Comparison of ENCODE assay signal across 8 cellular contexts in the genomic region with DNA sequence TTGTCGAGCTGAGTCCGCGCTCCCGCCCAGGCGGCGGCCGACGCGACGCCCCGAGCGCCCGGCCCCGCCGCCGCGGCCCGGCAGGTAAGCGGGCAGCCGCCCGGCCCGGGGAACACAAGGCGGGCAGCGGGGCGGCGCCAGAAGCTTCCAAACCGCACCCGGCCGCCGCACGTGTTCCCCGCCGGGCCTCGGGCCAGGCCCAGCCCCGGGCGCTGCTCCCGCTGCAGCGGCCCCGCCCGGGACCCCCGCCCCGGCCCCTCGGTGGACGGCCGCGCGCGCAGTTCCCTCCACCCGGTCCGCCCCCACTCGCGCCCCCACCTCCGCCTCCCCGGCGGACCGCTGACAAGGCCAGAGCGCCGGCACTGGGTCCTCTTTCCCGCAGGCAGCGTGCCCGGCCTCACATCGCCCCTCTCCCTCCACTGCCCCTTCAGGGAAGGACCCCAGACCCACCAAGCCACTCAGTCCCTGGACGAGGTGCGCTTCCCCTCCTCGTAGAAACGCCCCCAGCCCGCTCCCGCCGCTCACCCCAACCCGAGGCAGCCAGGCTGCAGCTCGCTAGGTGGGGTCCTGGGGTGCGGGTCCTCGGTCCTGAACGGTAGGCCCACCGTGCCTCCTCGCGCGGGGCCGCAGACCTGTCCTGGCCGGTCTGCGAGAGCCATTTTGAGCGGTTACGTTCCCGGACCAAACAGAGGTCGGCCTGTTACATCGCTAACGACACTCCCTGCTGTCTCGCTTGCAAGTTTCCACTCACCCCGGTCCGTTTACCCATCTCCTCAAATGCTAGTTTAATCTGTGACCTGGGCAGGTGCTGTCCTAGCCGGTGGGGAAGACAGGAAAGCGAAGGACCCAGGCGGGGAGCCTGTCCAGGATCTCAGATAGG. TPM values are rescaled to one million over a fixed set of nuclear protein-coding genes. Genes with fewer than 3 reads are reported as not detected.
DNase-seq lines count a peak whose midpoint lies in the region; ATAC-seq and TF ChIP-seq lines count a peak whose summit lies in the region.

No MANE protein-coding gene starts in this region.

- CTCF ChIA-PET in activated CD4-positive, alpha-beta memory T cell treated with anti-CD3 and anti-CD28 coated beads, Interleukin-2, amount 10 ng/mL, durations not matched to agents 7 days and 5 days (lab: Charles Lee): interaction anchor here (0.7 to 1.3 kb wide), 7 partner anchors 11 to 307 kb away, joined by 3 to 15 read pairs (median 3); a partner anchor contains a TSS

- H3K4me3 ChIP-seq in AG10803 (ENCODE audit: low read length) (peak overlapping the region; percentile 91), osteoblast (ENCODE audit: insufficient read depth, low read length) (peak overlapping the region; percentile 98)

- peaks cover 27% of the 10 kb centered on the region for H3K4me1 ChIP-seq in osteoblast (ENCODE audit: insufficient read depth, low read length)

- H3K4me2 ChIP-seq in osteoblast (ENCODE audit: insufficient read depth, low read length): peak overlapping the region; percentile 94

- peaks cover 15% of the 10 kb centered on the region for H3K36me3 ChIP-seq in osteoblast (ENCODE audit: insufficient read depth, low read length)

- H3K27me3 Mint-ChIP-seq in activated CD4-positive, alpha-beta memory T cell treated with anti-CD3 and anti-CD28 coated beads, Interleukin-2, amount 10 ng/mL, durations not matched to agents 7 days and 5 days: no peaks in the 10 kb centered on the region

- ATAC-seq in GM18868 (IDR thresholded peaks at IDR 0.05; ENCODE audit: unreplicated experiment): peak; percentile 16
- ATAC-seq in HG03342 (IDR thresholded peaks at IDR 0.05; ENCODE audit: unreplicated experiment): peak; percentile 16

- H3K4me3 Mint-ChIP-seq in activated CD4-positive, alpha-beta memory T cell treated with anti-CD3 and anti-CD28 coated beads, Interleukin-2, amount 10 ng/mL, durations not matched to agents 7 days and 5 days: peak overlapping the region; percentile 90

- peak overlapping the region; percentile 60 for H3K27ac ChIP-seq in osteoblast (ENCODE audit: low read depth, low read length)

- no peaks in the 10 kb centered on the region for H3K27me3 ChIP-seq in osteoblast (ENCODE audit: insufficient read depth, low read length)

- H3K79me2 ChIP-seq in osteoblast (ENCODE audit: insufficient read depth, low read length): peaks cover 53% of the 10 kb centered on the region

- H3K4me1 Mint-ChIP-seq in activated CD4-positive, alpha-beta memory T cell treated with anti-CD3 and anti-CD28 coated beads, Interleukin-2, amount 10 ng/mL, durations not matched to agents 7 days and 5 days: peaks cover 37% of the 10 kb centered on the region

- DNase-seq in AG10803 (ENCODE audit: low read depth) (no peak), fibroblast of peridontal ligament (ENCODE audit: extremely low read depth) (peak; percentile 13), osteoblast (ENCODE audit: insufficient read length, low spot score, missing footprints) (peak; percentile 90), NCI-H187 (lab: John Stamatoyannopoulos, UW) (no peak), NCI-H1694 treated with DMSO at 0.1 percent for 48 hours (lab: John Stamatoyannopoulos, UW) (no peak)
- DNase-seq in activated CD4-positive, alpha-beta memory T cell treated with anti-CD3 and anti-CD28 coated beads, Interleukin-2, amount 10 ng/mL, durations not matched to agents 7 days and 5 days: peak; percentile 25

- POLR2A ChIA-PET in activated CD4-positive, alpha-beta memory T cell treated with anti-CD3 and anti-CD28 coated beads, Interleukin-2, amount 10 ng/mL, durations not matched to agents 7 days and 5 days (lab: Charles Lee): interaction anchor here (0.7 to 1.8 kb wide), 8 partner anchors 9 to 110 kb away, joined by 3 to 43 read pairs (median 4); a partner anchor contains a TSS

- peak overlapping the region; percentile 71 for H3K27ac Mint-ChIP-seq in activated CD4-positive, alpha-beta memory T cell treated with anti-CD3 and anti-CD28 coated beads, Interleukin-2, amount 10 ng/mL, durations not matched to agents 7 days and 5 days

- TF ChIP-seq CTCF in AG10803 (conservative IDR thresholded peaks at IDR 0.05; ENCODE audit: low read length) (no peak), osteoblast (IDR thresholded peaks at IDR 0.05; ENCODE audit: extremely low read depth, low read depth, low read length) (no peak)

- no peaks in the 10 kb centered on the region for H3K9me3 Mint-ChIP-seq in activated CD4-positive, alpha-beta memory T cell treated with anti-CD3 and anti-CD28 coated beads, Interleukin-2, amount 10 ng/mL, durations not matched to agents 7 days and 5 days

- H4K20me1 ChIP-seq in osteoblast (ENCODE audit: insufficient read depth, low read length): peaks cover 36% of the 10 kb centered on the region

- H3K9me3 ChIP-seq in osteoblast (ENCODE audit: low read depth, low read length): no peaks in the 10 kb centered on the region

- H2AFZ ChIP-seq in osteoblast (ENCODE audit: low read length): peak overlapping the region; percentile 77

- H3K36me3 Mint-ChIP-seq in activated CD4-positive, alpha-beta memory T cell treated with anti-CD3 and anti-CD28 coated beads, Interleukin-2, amount 10 ng/mL, durations not matched to agents 7 days and 5 days (ENCODE audit: low read depth): peaks cover 33% of the 10 kb centered on the region

RNA-seq across cellular contexts. Expression of a gene that starts 0.5 kb away (rescaled TPM):
- total RNA-seq in activated CD4-positive, alpha-beta memory T cell treated with anti-CD3 and anti-CD28 coated beads, Interleukin-2, amount 10 ng/mL, durations not matched to agents 7 days and 5 days: 10 to 100 TPM; 32.1 to 32.7 TPM
- total RNA-seq in osteoblast: 17.4 and 17.7 TPM in 2 replicates

RNA-seq across cellular contexts. Expression of a gene that starts 28.0 kb away (rescaled TPM):
- total RNA-seq in activated CD4-positive, alpha-beta memory T cell treated with anti-CD3 and anti-CD28 coated beads, Interleukin-2, amount 10 ng/mL, durations not matched to agents 7 days and 5 days: 10 to 100 TPM; 21.7 to 22.1 TPM
- total RNA-seq in osteoblast: not detected in 2 replicates

Comparison
In these comparisons a context has a peak if more than half of its experiments do, and no peak if none do; other contexts are left out.
1. DNase-seq: peak in activated CD4-positive, alpha-beta memory T cell treated with anti-CD3 and anti-CD28 coated beads, Interleukin-2, amount 10 ng/mL, durations not matched to agents 7 days and 5 days (single experiment), fibroblast of peridontal ligament (single experiment) and osteoblast (single experiment); none in AG10803 (single experiment), NCI-H187 (0 of 2) and NCI-H1694 treated with DMSO at 0.1 percent for 48 hours (single experiment).
2. RNA of a gene that starts 28.0 kb away (total RNA-seq): 21.7 to 22.1 TPM in activated CD4-positive, alpha-beta memory T cell treated with anti-CD3 and anti-CD28 coated beads, Interleukin-2, amount 10 ng/mL, durations not matched to agents 7 days and 5 days; not detected in osteoblast; every median in the first group is over 10 times any median in the second.